In the genomic region with DNA sequence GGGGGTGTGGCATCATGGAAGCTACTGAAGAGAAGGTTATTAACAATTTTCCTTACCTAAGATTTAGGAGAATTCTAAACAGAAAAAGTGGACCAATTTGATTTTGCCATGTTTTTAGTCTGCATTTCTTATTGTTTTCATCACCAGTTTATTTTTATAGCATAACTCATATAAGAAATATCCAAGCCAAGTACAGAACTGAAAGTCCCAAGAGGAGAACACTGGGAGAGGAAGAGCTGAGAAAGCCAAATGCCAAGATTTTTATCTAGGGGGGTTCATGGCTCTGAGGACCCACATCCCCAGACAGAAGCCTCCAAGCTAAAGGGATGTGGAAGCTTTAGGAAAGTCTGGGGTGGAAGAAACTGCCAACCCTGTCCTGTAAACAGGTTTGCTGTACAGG, we compare ENCODE assay signal across 24 cellular contexts.
"Had no signal": no experiment of that assay in that cellular context is flagged by ENCODE, and none has a peak within 500 bp of the region (broad histone marks: within the 10 kb centered on the region; RNA-seq: fewer than 3 reads in every experiment).

No MANE protein-coding gene starts in this region.

- H3K4me3 Mint-ChIP-seq: activated CD8-positive, alpha-beta T cell treated with anti-CD3 and anti-CD28 coated beads for 36 hours; activated naive CD4-positive, alpha-beta T cell treated with anti-CD3 and anti-CD28 coated beads, Interleukin-2, amount 50 U/mL, for 24 hours; activated naive CD8-positive, alpha-beta T cell treated with anti-CD3 and anti-CD28 coated beads, Interleukin-2, amount 50 U/mL, for 24 hours; effector memory CD8-positive, alpha-beta T cell; natural killer cell treated with Interleukin-12 subunit alpha and Interleukin-12 subunit beta and Interleukin-15 and Interleukin-18, amount 100 ng/mL, for 72 hours; stimulated activated naive B cell treated with anti-CD40 and anti-IgM and Interleukin-4, amounts not matched to agents 10 μg/mL and 1 μg/mL and 100 μg/mL, for 72 hours; WTC11 had no signal

- H3K27me3 ChIP-seq: foreskin keratinocyte, heart left ventricle, left lung, stomach, tibial artery had no signal

- H3K27me3 Mint-ChIP-seq: activated naive CD4-positive, alpha-beta T cell treated with anti-CD3 and anti-CD28 coated beads, Interleukin-2, amount 50 U/mL, for 24 hours; activated naive CD8-positive, alpha-beta T cell treated with anti-CD3 and anti-CD28 coated beads, Interleukin-2, amount 50 U/mL, for 24 hours; effector memory CD8-positive, alpha-beta T cell; natural killer cell treated with Interleukin-12 subunit alpha and Interleukin-12 subunit beta and Interleukin-15 and Interleukin-18, amount 100 ng/mL, for 72 hours; stimulated activated naive B cell treated with anti-CD40 and anti-IgM and Interleukin-4, amounts not matched to agents 10 μg/mL and 1 μg/mL and 100 μg/mL, for 72 hours had no signal

- H3K9me3 Mint-ChIP-seq: activated CD8-positive, alpha-beta T cell treated with anti-CD3 and anti-CD28 coated beads for 36 hours; activated naive CD4-positive, alpha-beta T cell treated with anti-CD3 and anti-CD28 coated beads, Interleukin-2, amount 50 U/mL, for 24 hours; activated naive CD8-positive, alpha-beta T cell treated with anti-CD3 and anti-CD28 coated beads, Interleukin-2, amount 50 U/mL, for 24 hours; activated T-helper 2 cell treated with anti-CD3 and anti-CD28 coated beads, Interferon-gamma antibody, Interleukin-2, Interleukin-4, amounts not matched to agents 10 μg/mL and 5 μg/mL and 100 μg/mL, durations not matched to agents 14 hours and 24 hours and 36 hours; effector memory CD8-positive, alpha-beta T cell; natural killer cell treated with Interleukin-12 subunit alpha and Interleukin-12 subunit beta and Interleukin-15 and Interleukin-18, amount 100 ng/mL, for 72 hours; stimulated activated naive B cell treated with anti-CD40 and anti-IgM and Interleukin-4, amounts not matched to agents 10 μg/mL and 1 μg/mL and 100 μg/mL, for 72 hours had no signal

- H3K36me3 ChIP-seq: heart left ventricle, left lung, lower lobe of right lung, stomach, tibial artery had no signal

- H3K27ac ChIP-seq: coronary artery, foreskin keratinocyte, heart left ventricle, left lung, lower lobe of right lung, stomach had no signal

- H3K4me1 ChIP-seq: heart left ventricle, left lung, lower lobe of right lung had no signal

- H3K9me3 ChIP-seq: heart left ventricle, left lung, lower lobe of right lung, stomach, tibial artery had no signal

- ATAC-seq: activated CD8-positive, alpha-beta T cell treated with anti-CD3 and anti-CD28 coated beads for 36 hours; activated naive CD8-positive, alpha-beta T cell treated with anti-CD3 and anti-CD28 coated beads, Interleukin-2, amount 50 U/mL, for 24 hours; effector memory CD8-positive, alpha-beta T cell; foreskin keratinocyte; heart left ventricle; left lung; lower lobe of right lung; sciatic nerve; stimulated activated naive B cell treated with anti-CD40 and anti-IgM and Interleukin-4, amounts not matched to agents 10 μg/mL and 1 μg/mL and 100 μg/mL, for 72 hours; WTC11 had no signal

- DNase-seq: activated CD4-positive, alpha-beta T cell treated with anti-CD3 and anti-CD28 coated beads for 1 hour; activated CD4-positive, alpha-beta T cell treated with anti-CD3 and anti-CD28 coated beads, Interleukin-2, amount 50 U/mL, for 1 hour; activated CD8-positive, alpha-beta T cell treated with anti-CD3 and anti-CD28 coated beads for 36 hours; activated naive CD8-positive, alpha-beta T cell treated with anti-CD3 and anti-CD28 coated beads, Interleukin-2, amount 50 U/mL, for 24 hours; activated T-cell treated with anti-CD3 and anti-CD28 coated beads, Interleukin-2, amount 50 U/mL, for 48 hours; effector memory CD8-positive, alpha-beta T cell; erythroblast; foreskin keratinocyte; heart left ventricle; left lung; lower lobe of right lung; mesenchymal stem cell; stimulated activated CD4-positive, alpha-beta T cell treated with anti-CD3 and anti-CD28 coated beads, Interleukin-1b, Interleukin-23, amount 100 ng/mL, for 48 hours; stimulated activated naive B cell treated with anti-CD40 and anti-IgM and Interleukin-4, amounts not matched to agents 10 μg/mL and 1 μg/mL and 100 μg/mL, for 72 hours; stomach; T-helper 2 cell; tibial artery had no signal

- H3K4me3 ChIP-seq: coronary artery, heart left ventricle, left lung, lower lobe of right lung, smooth muscle cell, stomach, tibial artery had no signal

- H3K27ac Mint-ChIP-seq: activated CD8-positive, alpha-beta T cell treated with anti-CD3 and anti-CD28 coated beads for 36 hours; activated naive CD4-positive, alpha-beta T cell treated with anti-CD3 and anti-CD28 coated beads, Interleukin-2, amount 50 U/mL, for 24 hours; activated naive CD8-positive, alpha-beta T cell treated with anti-CD3 and anti-CD28 coated beads, Interleukin-2, amount 50 U/mL, for 24 hours; activated T-helper 2 cell treated with anti-CD3 and anti-CD28 coated beads, Interferon-gamma antibody, Interleukin-2, Interleukin-4, amounts not matched to agents 10 μg/mL and 5 μg/mL and 100 μg/mL, durations not matched to agents 14 hours and 24 hours and 36 hours; stimulated activated naive B cell treated with anti-CD40 and anti-IgM and Interleukin-4, amounts not matched to agents 10 μg/mL and 1 μg/mL and 100 μg/mL, for 72 hours; WTC11 had no signal

- H3K36me3 Mint-ChIP-seq: activated naive CD4-positive, alpha-beta T cell treated with anti-CD3 and anti-CD28 coated beads, Interleukin-2, amount 50 U/mL, for 24 hours; natural killer cell treated with Interleukin-12 subunit alpha and Interleukin-12 subunit beta and Interleukin-15 and Interleukin-18, amount 100 ng/mL, for 72 hours; stimulated activated naive B cell treated with anti-CD40 and anti-IgM and Interleukin-4, amounts not matched to agents 10 μg/mL and 1 μg/mL and 100 μg/mL, for 72 hours; WTC11 had no signal
